Comparison of ENCODE assay signal across 34 cellular contexts in genomic region chr3:192219926-192220325, GRCh38.
"Had no signal": no experiment of that assay in that cellular context is flagged by ENCODE, and none has a peak within 500 bp of the region (broad histone marks: within the 10 kb centered on the region; RNA-seq: fewer than 3 reads in every experiment).

No MANE protein-coding gene starts in this region.

- H3K27me3 ChIP-seq: adrenal gland, ascending aorta, body of pancreas, brain microvascular endothelial cell, breast epithelium, cardiac muscle cell had no signal

- H3K36me3 ChIP-seq: adrenal gland, ascending aorta, brain microvascular endothelial cell, breast epithelium, cardiac muscle cell had no signal

- DNase-seq: activated effector memory CD4-positive, alpha-beta T cell treated with anti-CD3 and anti-CD28 coated beads, Interleukin-2, amount 50 U/mL, for 16 hours; activated effector memory CD4-positive, alpha-beta T cell treated with Interleukin-2 at 50 U/mL for 16 hours; activated gamma-delta T cell; activated gamma-delta T cell treated with Interleukin-2 at 50 U/mL for 16 hours; activated naive CD4-positive, alpha-beta T cell; activated naive CD4-positive, alpha-beta T cell treated with anti-CD3 and anti-CD28 coated beads for 36 hours; activated naive CD4-positive, alpha-beta T cell treated with anti-CD3 and anti-CD28 coated beads, Interleukin-2, amount 10 ng/mL, durations not matched to agents 7 days and 5 days; activated naive CD4-positive, alpha-beta T cell treated with anti-CD3 and anti-CD28 coated beads, Interleukin-2, amount 50 U/mL, for 16 hours; activated naive CD4-positive, alpha-beta T cell treated with Interleukin-2 at 50 U/mL for 16 hours; activated naive CD8-positive, alpha-beta T cell treated with anti-CD3 and anti-CD28 coated beads for 36 hours; activated naive CD8-positive, alpha-beta T cell treated with anti-CD3 and anti-CD28 coated beads, Interleukin-2, amount 10 ng/mL, durations not matched to agents 7 days and 5 days; activated naive CD8-positive, alpha-beta T cell treated with anti-CD3 and anti-CD28 coated beads, Interleukin-2, amount 50 U/mL, for 24 hours; activated T-cell treated with anti-CD3 and anti-CD28 coated beads, Interleukin-2, amount 50 U/mL, for 1 hour; activated T-cell treated with anti-CD3 and anti-CD28 coated beads, Interleukin-2, amount 50 U/mL, for 24 hours; activated T-cell treated with anti-CD3 and anti-CD28 coated beads, Interleukin-2, amount 50 U/mL, for 4 hours; activated T-cell treated with anti-CD3 and anti-CD28 coated beads, Interleukin-2, amount 50 U/mL, for 48 hours; activated T-cell treated with anti-CD3 and anti-CD28 coated beads, Interleukin-2, amount 50 U/mL, for 72 hours; adrenal gland; amniotic stem cell; amygdala; anterior cingulate cortex; aorta; body of pancreas; brain microvascular endothelial cell; caudate nucleus; central memory CD4-positive, alpha-beta T cell; cerebellar nuclear complex had no signal

- ATAC-seq: activated naive CD4-positive, alpha-beta T cell treated with anti-CD3 and anti-CD28 coated beads, Interleukin-2, amount 50 U/mL, for 72 hours; activated naive CD8-positive, alpha-beta T cell treated with anti-CD3 and anti-CD28 coated beads, Interleukin-2, amount 50 U/mL, for 24 hours; activated T-cell treated with anti-CD3 and anti-CD28 coated beads, Interleukin-2, amount 50 U/mL, for 4 hours; activated T-cell treated with anti-CD3 and anti-CD28 coated beads, Interleukin-2, amount 50 U/mL, for 72 hours; activated T-helper 17 cell treated with anti-CD3 and anti-CD28 coated beads, Interleukin-2, amount 50 U/mL, for 72 hours; body of pancreas had no signal

- H3K9me3 ChIP-seq: adrenal gland, ascending aorta, body of pancreas, breast epithelium had no signal

- H3K4me3 ChIP-seq: adrenal gland, ascending aorta, body of pancreas, breast epithelium, cardiac muscle cell had no signal

- H3K27ac ChIP-seq: adrenal gland, ascending aorta, body of pancreas, brain microvascular endothelial cell, breast epithelium, cardiac muscle cell had no signal

- H3K4me1 ChIP-seq: ascending aorta, body of pancreas, breast epithelium had no signal

- FAIRE-seq: astrocyte, bronchial epithelial cell had no signal
